7 cellular contexts compared by ENCODE assay signal in the genomic region with DNA sequence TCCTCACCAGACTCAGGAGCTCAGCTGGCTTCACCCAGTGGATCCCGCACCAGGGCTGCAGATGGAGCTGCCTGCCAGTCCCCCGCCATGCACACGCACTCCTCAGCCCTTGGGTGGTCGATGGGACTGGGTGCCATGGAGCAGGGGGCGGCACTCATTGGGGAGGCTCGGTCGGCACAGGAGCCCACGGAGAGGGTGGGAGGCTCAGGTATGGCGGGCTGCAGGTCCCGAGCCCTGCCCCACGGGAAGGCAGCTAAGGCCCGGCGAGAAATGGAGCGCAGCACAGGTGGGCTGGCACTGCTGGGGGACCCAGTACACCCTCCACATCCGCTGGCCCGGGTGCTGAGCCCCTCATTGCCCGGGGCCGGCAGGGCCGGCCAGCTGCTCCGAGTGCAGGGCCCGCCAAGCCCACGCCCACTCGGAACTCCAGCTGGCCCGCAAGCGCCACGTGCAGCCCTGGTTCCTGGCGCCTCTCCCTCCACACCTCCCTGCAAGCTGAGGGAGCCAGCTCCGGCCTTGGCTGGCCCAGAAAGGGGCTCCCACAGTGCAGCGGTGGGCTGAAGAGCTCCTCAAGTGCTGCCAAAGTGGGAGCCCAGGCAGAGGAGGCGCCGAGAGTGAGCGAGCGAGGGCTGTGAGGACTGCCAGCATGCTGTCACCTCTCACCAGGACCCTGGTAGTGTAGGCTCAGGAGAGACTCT. TPM values are rescaled to one million over a fixed set of nuclear protein-coding genes. Genes with fewer than 3 reads are reported as not detected.
"Had no signal": no experiment of that assay in that cellular context is flagged by ENCODE, and none has a peak within 500 bp of the region (broad histone marks: within the 10 kb centered on the region; RNA-seq: fewer than 3 reads in every experiment).

No MANE protein-coding gene starts in this region.

RNA-seq across cellular contexts. Expression of a gene that starts 41.1 kb away (rescaled TPM):
- total RNA-seq: GM23248, GM23338, H1, H4, H7, H9, HFFc6 had no signal

RNA-seq across cellular contexts. Expression of a gene that starts 55.1 kb away (rescaled TPM):
- total RNA-seq: GM23248, GM23338, H1, H4, H7, H9, HFFc6 had no signal
